1 cellular context compared by ENCODE assay signal in the genomic region with DNA sequence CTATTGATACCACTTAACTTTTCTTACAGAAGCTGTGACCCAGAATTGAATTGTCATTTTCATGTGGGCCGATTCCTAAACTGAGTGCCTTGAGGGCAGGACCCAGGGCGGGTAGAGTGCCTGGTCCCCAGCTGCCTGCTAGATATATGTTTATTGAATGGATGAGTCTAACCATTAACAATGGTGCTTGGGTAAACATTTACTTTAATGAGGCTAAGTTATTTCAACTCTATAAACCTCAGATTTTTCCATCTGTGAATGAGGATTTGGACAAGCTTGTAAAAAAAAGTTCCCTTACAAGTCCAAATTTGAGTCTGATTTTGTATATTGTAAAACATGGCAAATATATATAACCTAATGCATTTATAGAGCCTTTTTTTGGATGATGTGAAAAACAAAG.
TF ChIP-seq lines count a peak whose summit lies in the region.

No MANE protein-coding gene starts in this region.

TF ChIP-seq in H1, 55 proteins besides CTCF, POLR2A, EP300 and RAD21:
- TF ChIP-seq RNF2 (IDR thresholded peaks at IDR 0.05; ENCODE audit: borderline replicate concordance, low read depth, low read length, missing control alignments, poor library complexity, severe bottlenecking) = no peak
- no peak for TF ChIP-seq RFX5 (IDR thresholded peaks at IDR 0.05; ENCODE audit: borderline replicate concordance, low read depth, low read length)
- TF ChIP-seq RXRA (IDR thresholded peaks at IDR 0.05; ENCODE audit: insufficient read depth, low read depth, low read length) = no peak
- no peak for TF ChIP-seq SRF (IDR thresholded peaks at IDR 0.05; ENCODE audit: low read depth, low read length)
- TF ChIP-seq, protein P1, sequence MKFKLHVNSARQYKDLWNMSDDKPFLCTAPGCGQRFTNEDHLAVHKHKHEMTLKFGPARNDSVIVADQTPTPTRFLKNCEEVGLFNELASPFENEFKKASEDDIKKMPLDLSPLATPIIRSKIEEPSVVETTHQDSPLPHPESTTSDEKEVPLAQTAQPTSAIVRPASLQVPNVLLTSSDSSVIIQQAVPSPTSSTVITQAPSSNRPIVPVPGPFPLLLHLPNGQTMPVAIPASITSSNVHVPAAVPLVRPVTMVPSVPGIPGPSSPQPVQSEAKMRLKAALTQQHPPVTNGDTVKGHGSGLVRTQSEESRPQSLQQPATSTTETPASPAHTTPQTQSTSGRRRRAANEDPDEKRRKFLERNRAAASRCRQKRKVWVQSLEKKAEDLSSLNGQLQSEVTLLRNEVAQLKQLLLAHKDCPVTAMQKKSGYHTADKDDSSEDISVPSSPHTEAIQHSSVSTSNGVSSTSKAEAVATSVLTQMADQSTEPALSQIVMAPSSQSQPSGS (IDR thresholded peaks at IDR 0.05; ENCODE audit: low read length) = no peak
- no peak for TF ChIP-seq MAFK (IDR thresholded peaks at IDR 0.05; ENCODE audit: low read depth, low read length)
- no peak for TF ChIP-seq CEBPB (IDR thresholded peaks at IDR 0.05; ENCODE audit: low read depth, low read length)
- TF ChIP-seq EGR1 (IDR thresholded peaks at IDR 0.05; ENCODE audit: borderline replicate concordance, low read depth, low read length) = no peak
- TF ChIP-seq BRCA1 (IDR thresholded peaks at IDR 0.05; ENCODE audit: low read depth, low read length) = no peak
- TF ChIP-seq POU5F1 (IDR thresholded peaks at IDR 0.05; ENCODE audit: low read depth, low read length) = no peak
- no peak for TF ChIP-seq JUND (IDR thresholded peaks at IDR 0.05; ENCODE audit: low read length)
- no peak for TF ChIP-seq GTF2F1 (IDR thresholded peaks at IDR 0.05; ENCODE audit: borderline replicate concordance, low read depth, low read length)
- TF ChIP-seq, protein P2, sequence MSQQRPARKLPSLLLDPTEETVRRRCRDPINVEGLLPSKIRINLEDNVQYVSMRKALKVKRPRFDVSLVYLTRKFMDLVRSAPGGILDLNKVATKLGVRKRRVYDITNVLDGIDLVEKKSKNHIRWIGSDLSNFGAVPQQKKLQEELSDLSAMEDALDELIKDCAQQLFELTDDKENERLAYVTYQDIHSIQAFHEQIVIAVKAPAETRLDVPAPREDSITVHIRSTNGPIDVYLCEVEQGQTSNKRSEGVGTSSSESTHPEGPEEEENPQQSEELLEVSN (IDR thresholded peaks at IDR 0.05) = no peak
- TF ChIP-seq NRF1 (IDR thresholded peaks at IDR 0.05; ENCODE audit: low read depth, low read length) = no peak
